Comparison of ENCODE assay signal across 1 cellular context in genomic region chr17:64084086-64084939, GRCh38.
A peak's percentile ranks its signal among the peaks of the same experiment; 100 is the strongest.
TF ChIP-seq lines count a peak whose summit lies in the region.

No MANE protein-coding gene starts in this region.

TF ChIP-seq in HEK293, 187 proteins besides CTCF, POLR2A, EP300 and RAD21 (continued from another document):
- no peak for TF ChIP-seq ZNF639 (tag by site-specific recombination; IDR thresholded peaks at IDR 0.05)
- TF ChIP-seq BCL11B (tag by site-specific recombination; IDR thresholded peaks at IDR 0.05; ENCODE audit: low read depth), result no peak
- no peak for TF ChIP-seq KLF1 (tag by site-specific recombination; IDR thresholded peaks at IDR 0.05)
- TF ChIP-seq ZSCAN5A (tag by site-specific recombination; IDR thresholded peaks at IDR 0.05), result no peak
- TF ChIP-seq SCRT2 (tag by site-specific recombination; IDR thresholded peaks at IDR 0.05), result 0 out of 2 replicates have a peak, but pooled peaks have one; percentile 37
- no peak for TF ChIP-seq SP2 (tag by site-specific recombination; IDR thresholded peaks at IDR 0.05)
- TF ChIP-seq ZNF580 (tag by site-specific recombination; IDR thresholded peaks at IDR 0.05), result peak; percentile 25; the same call in 1 of the 2 replicates
- TF ChIP-seq ZNF623 (tag by site-specific recombination; IDR thresholded peaks at IDR 0.05), result peak; percentile 97
- TF ChIP-seq OVOL3 (tag by site-specific recombination; IDR thresholded peaks at IDR 0.05), result no peak
- peak; percentile 85 for TF ChIP-seq SCRT1 (tag by site-specific recombination; IDR thresholded peaks at IDR 0.05; ENCODE audit: borderline replicate concordance)
- no peak for TF ChIP-seq ZNF791 (tag by site-specific recombination; IDR thresholded peaks at IDR 0.05)
- peak; percentile 83 for TF ChIP-seq SP7 (tag by site-specific recombination; IDR thresholded peaks at IDR 0.05)
- no peak for TF ChIP-seq ZNF416 (tag by site-specific recombination; IDR thresholded peaks at IDR 0.05)
